Comparison of ENCODE assay signal across 8 cellular contexts in genomic region chr6:109453594-109454482, GRCh38. TPM values are rescaled to one million over a fixed set of nuclear protein-coding genes. Genes with fewer than 3 reads are reported as not detected.
DNase-seq lines count a peak whose midpoint lies in the region; ATAC-seq and TF ChIP-seq lines count a peak whose summit lies in the region.

No MANE protein-coding gene starts in this region.

- no peak for DNase-seq in activated naive CD4-positive, alpha-beta T cell treated with anti-CD3 and anti-CD28 coated beads for 36 hours
- DNase-seq in activated naive CD4-positive, alpha-beta T cell treated with Interleukin-2 at 50 U/mL for 16 hours, result no peak
- no peak for DNase-seq in SK-N-MC (ENCODE audit: low read depth, low spot score)
- DNase-seq in left ventricle myocardium inferior, result peak; percentile 46
- peak; percentile 61 for DNase-seq in testis
- no peak for DNase-seq in NCI-H146 treated with DMSO at 0.1 percent for 48 hours (lab: John Stamatoyannopoulos, UW; ENCODE audit: unreplicated experiment)
- DNase-seq in central memory CD4-positive, alpha-beta T cell, result no peak
- DNase-seq in foreskin keratinocyte, result no peak

- TF ChIP-seq POLR2A in testis (IDR thresholded peaks at IDR 0.05), result no peak

- H3K4me3 ChIP-seq in SK-N-MC (peak overlapping the region; percentile 84), left ventricle myocardium inferior (peak overlapping the region; percentile 84), testis (peak overlapping the region in 1 of 2 donors; percentile 86)

- H3K9me3 Mint-ChIP-seq in activated naive CD4-positive, alpha-beta T cell treated with anti-CD3 and anti-CD28 coated beads for 36 hours, result no peaks in the 10 kb centered on the region

- CTCF ChIA-PET in activated naive CD4-positive, alpha-beta T cell treated with anti-CD3 and anti-CD28 coated beads for 36 hours (lab: Charles Lee), result interaction anchor here (1.0 to 2.0 kb wide), 4 partner anchors 11 to 266 kb away, joined by 3 to 12 read pairs (median 3); partner anchors contain the start of gene ZBTB24

- peak overlapping the region; percentile 50 for H3K27ac Mint-ChIP-seq in activated naive CD4-positive, alpha-beta T cell treated with anti-CD3 and anti-CD28 coated beads for 36 hours

- H3K36me3 Mint-ChIP-seq in activated naive CD4-positive, alpha-beta T cell treated with anti-CD3 and anti-CD28 coated beads for 36 hours (ENCODE audit: low read depth), result peaks cover 10% of the 10 kb centered on the region

- H3K4me1 ChIP-seq in left ventricle myocardium inferior (peaks cover 45% of the 10 kb centered on the region), testis (peaks cover 19% of the 10 kb centered on the region), foreskin keratinocyte (peaks cover 9% of the 10 kb centered on the region)

- TF ChIP-seq CTCF in left ventricle myocardium inferior (IDR thresholded peaks at IDR 0.05; ENCODE audit: borderline replicate concordance) (no peak), testis (IDR thresholded peaks at IDR 0.05) (no peak), foreskin keratinocyte (conservative IDR thresholded peaks at IDR 0.05) (no peak)

- intact Hi-C loops in activated naive CD4-positive, alpha-beta T cell treated with anti-CD3 and anti-CD28 coated beads for 36 hours (cut with micrococcal nuclease), result loop anchor here (2.0 to 10.0 kb wide), 3 partner anchors 237 to 731 kb away; partner anchors contain the start of genes AK9, CDC40, CEP57L1 and FIG4
- intact Hi-C loops in left ventricle myocardium inferior (cut with micrococcal nuclease) (no loop called here), testis (cut with DNase I; ENCODE audit: low total_unique reads) (no loop called here)

- H3K27me3 ChIP-seq in left ventricle myocardium inferior (ENCODE audit: low read depth), result no peaks in the 10 kb centered on the region
- H3K27me3 ChIP-seq in testis, result no peaks in the 10 kb centered on the region
- no peaks in the 10 kb centered on the region for H3K27me3 ChIP-seq in foreskin keratinocyte

- peak overlapping the region; percentile 91 for H3K4me3 Mint-ChIP-seq in activated naive CD4-positive, alpha-beta T cell treated with anti-CD3 and anti-CD28 coated beads for 36 hours

- H3K27me3 Mint-ChIP-seq in activated naive CD4-positive, alpha-beta T cell treated with anti-CD3 and anti-CD28 coated beads for 36 hours (ENCODE audit: low read depth), result no peaks in the 10 kb centered on the region

- H3K9ac ChIP-seq in SK-N-MC (ENCODE audit: insufficient read length), result no peak overlapping the region

- no peak for ATAC-seq in foreskin keratinocyte

- WGBS in testis, 2 donors, result 80 to 88% methylated on average over 21 to 27 of the region's 27 CpGs

- H3K9me3 ChIP-seq in SK-N-MC (ENCODE audit: low read depth, low read length) (no peaks in the 10 kb centered on the region), left ventricle myocardium inferior (replicated peaks) (no peaks in the 10 kb centered on the region), testis (no peaks in the 10 kb centered on the region)

- peaks cover 56% of the 10 kb centered on the region for H3K4me1 Mint-ChIP-seq in activated naive CD4-positive, alpha-beta T cell treated with anti-CD3 and anti-CD28 coated beads for 36 hours (ENCODE audit: low read depth)

- H3K36me3 ChIP-seq in SK-N-MC (ENCODE audit: insufficient read depth, low read length) (no peaks in the 10 kb centered on the region), left ventricle myocardium inferior (no peaks in the 10 kb centered on the region), testis (ENCODE audit: low read depth, missing control alignments) (no peaks in the 10 kb centered on the region)

- H3K27ac ChIP-seq in SK-N-MC (peak overlapping the region; percentile 57; the same call in 1 of the 2 replicates), left ventricle myocardium inferior (replicated peaks) (peak overlapping the region; percentile 78), testis (peak overlapping the region; percentile 74 to 91), foreskin keratinocyte (no peak overlapping the region)

RNA-seq across cellular contexts. Expression of gene MICAL1, which starts 1.7 kb away (rescaled TPM):
- total RNA-seq in activated naive CD4-positive, alpha-beta T cell treated with anti-CD3 and anti-CD28 coated beads for 36 hours, result 10 to 100 TPM; 20.4 to 22.9 TPM
- total RNA-seq in left ventricle myocardium inferior (5.6 TPM), testis (10 to 100 TPM; 50.3 to 61.9 TPM), foreskin keratinocyte (25.8 and 39.7 TPM in 2 replicates)
- polyA plus RNA-seq in testis (ENCODE audit: insufficient read depth, low read depth, low replicate concordance) (34.6 TPM), foreskin keratinocyte (19.7 and 28.3 TPM in 2 replicates)

RNA-seq across cellular contexts. Expression of gene SMPD2, which starts 13.3 kb away (rescaled TPM):
- 1 to 10 TPM; 9.4 to 9.7 TPM for total RNA-seq in activated naive CD4-positive, alpha-beta T cell treated with anti-CD3 and anti-CD28 coated beads for 36 hours
- total RNA-seq in left ventricle myocardium inferior (3.5 TPM), testis (10 to 100 TPM; 29.9 to 49.1 TPM), foreskin keratinocyte (12.7 and 16.0 TPM in 2 replicates)
- polyA plus RNA-seq in testis (ENCODE audit: insufficient read depth, low read depth, low replicate concordance) (94.3 TPM), foreskin keratinocyte (15.5 and 17.3 TPM in 2 replicates)

RNA-seq across cellular contexts. Expression of gene PPIL6, which starts 13.4 kb away (rescaled TPM):
- under 1 TPM in 1 of 2 experiments, not detected in 1; 0.19 TPM for total RNA-seq in activated naive CD4-positive, alpha-beta T cell treated with anti-CD3 and anti-CD28 coated beads for 36 hours
- total RNA-seq in left ventricle myocardium inferior, result 3.9 TPM
- total RNA-seq in testis, result 10 to 100 TPM; 15.2 to 26.7 TPM
- polyA plus RNA-seq in testis (ENCODE audit: insufficient read depth, low read depth, low replicate concordance), result 54.6 TPM
- total RNA-seq in foreskin keratinocyte, result 0.46 and 0.71 TPM in 2 replicates
- 0.16 and 0.32 TPM in 2 replicates for polyA plus RNA-seq in foreskin keratinocyte

RNA-seq across cellular contexts. Expression of gene ZBTB24, which starts 29.2 kb away (rescaled TPM):
- total RNA-seq in activated naive CD4-positive, alpha-beta T cell treated with anti-CD3 and anti-CD28 coated beads for 36 hours, result 1 to 10 TPM; 6.9 to 7.4 TPM
- 2.6 TPM for total RNA-seq in left ventricle myocardium inferior
- 10 to 100 TPM; 12.4 to 13.3 TPM for total RNA-seq in testis
- polyA plus RNA-seq in testis (ENCODE audit: insufficient read depth, low read depth, low replicate concordance), result 8.1 TPM
- 9.8 and 10.4 TPM in 2 replicates for total RNA-seq in foreskin keratinocyte
- polyA plus RNA-seq in foreskin keratinocyte, result 2.4 and 2.8 TPM in 2 replicates

Comparison
In these comparisons a context has a peak if more than half of its experiments do, and no peak if none do; other contexts are left out.
1. DNase-seq: peak in left ventricle myocardium inferior (single experiment) and testis (single experiment); none in activated naive CD4-positive, alpha-beta T cell treated with anti-CD3 and anti-CD28 coated beads for 36 hours (single experiment), activated naive CD4-positive, alpha-beta T cell treated with Interleukin-2 at 50 U/mL for 16 hours (single experiment), SK-N-MC (single experiment), NCI-H146 treated with DMSO at 0.1 percent for 48 hours (single experiment), central memory CD4-positive, alpha-beta T cell (single experiment) and foreskin keratinocyte (0 of 2).